ENCODE assay signal across 1 cellular context in the genomic region with DNA sequence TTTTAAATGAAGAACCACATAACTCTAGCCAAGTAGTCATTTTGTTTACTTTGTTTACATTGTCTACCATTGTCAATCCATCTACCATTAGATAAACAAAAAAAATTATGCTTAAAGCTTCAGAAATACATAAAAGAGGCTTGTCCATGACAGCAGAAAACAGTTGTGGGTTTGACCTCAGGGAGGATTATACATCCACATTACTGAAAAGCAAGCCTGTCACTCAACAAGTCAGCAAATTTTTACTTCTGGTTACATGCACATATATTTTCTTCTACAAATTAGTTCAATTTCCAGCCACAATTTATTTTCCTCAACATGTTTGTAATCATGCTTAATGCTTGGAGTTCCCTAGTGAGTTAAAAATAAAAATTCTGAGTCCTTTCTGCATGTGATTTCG.
TF ChIP-seq lines count a peak whose summit lies in the region.

No MANE protein-coding gene starts in this region.

TF ChIP-seq in GM12878, 131 proteins besides CTCF, POLR2A, EP300 and RAD21 (continued from another document):
- TF ChIP-seq, protein P1, sequence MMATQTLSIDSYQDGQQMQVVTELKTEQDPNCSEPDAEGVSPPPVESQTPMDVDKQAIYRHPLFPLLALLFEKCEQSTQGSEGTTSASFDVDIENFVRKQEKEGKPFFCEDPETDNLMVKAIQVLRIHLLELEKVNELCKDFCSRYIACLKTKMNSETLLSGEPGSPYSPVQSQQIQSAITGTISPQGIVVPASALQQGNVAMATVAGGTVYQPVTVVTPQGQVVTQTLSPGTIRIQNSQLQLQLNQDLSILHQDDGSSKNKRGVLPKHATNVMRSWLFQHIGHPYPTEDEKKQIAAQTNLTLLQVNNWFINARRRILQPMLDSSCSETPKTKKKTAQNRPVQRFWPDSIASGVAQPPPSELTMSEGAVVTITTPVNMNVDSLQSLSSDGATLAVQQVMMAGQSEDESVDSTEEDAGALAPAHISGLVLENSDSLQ (IDR thresholded peaks at IDR 0.05) = peak; percentile 67
- TF ChIP-seq FOS (IDR thresholded peaks at IDR 0.05; ENCODE audit: borderline replicate concordance, extremely low read depth, insufficient read length) = no peak
- TF ChIP-seq SRF (IDR thresholded peaks at IDR 0.05; ENCODE audit: low read depth in 2 of 2, low read length in 2 of 2) = no peak
